Comparison of ENCODE assay signal across 2 cellular contexts in genomic region chr5:149526855-149527590, GRCh38.
TF ChIP-seq lines count a peak whose summit lies in the region.

No MANE protein-coding gene starts in this region.

TF ChIP-seq in liver, 16 proteins besides CTCF, POLR2A, EP300 and RAD21 (continued from another document):
- peak; percentile 33 for TF ChIP-seq MAX (IDR thresholded peaks at IDR 0.05)
- TF ChIP-seq NR2F2 (IDR thresholded peaks at IDR 0.05): peak; percentile 41
- peak; percentile 29 for TF ChIP-seq SP1 (IDR thresholded peaks at IDR 0.05)

TF ChIP-seq in HepG2, 621 proteins besides CTCF, POLR2A, EP300 and RAD21 (continued from another document):
- TF ChIP-seq ZNF18 (CRISPR knock-in tag; IDR thresholded peaks at IDR 0.05; ENCODE audit: insufficient replicate concordance): no peak
- TF ChIP-seq PITX1 (CRISPR knock-in tag; IDR thresholded peaks at IDR 0.05): no peak
- TF ChIP-seq PAX8 (CRISPR knock-in tag; IDR thresholded peaks at IDR 0.05; ENCODE audit: borderline replicate concordance): no peak
- no peak for TF ChIP-seq SNRNP70 (IDR thresholded peaks at IDR 0.05; ENCODE audit: low read depth, low read length)
- TF ChIP-seq ZNF569 (CRISPR knock-in tag; IDR thresholded peaks at IDR 0.05; ENCODE audit: borderline replicate concordance): no peak
- no peak for TF ChIP-seq ZNF839 (CRISPR knock-in tag; IDR thresholded peaks at IDR 0.05; ENCODE audit: borderline replicate concordance)
- no peak for TF ChIP-seq SATB2 (CRISPR knock-in tag; IDR thresholded peaks at IDR 0.05)
- TF ChIP-seq NFRKB (IDR thresholded peaks at IDR 0.05): no peak
- TF ChIP-seq ZNF562 (CRISPR knock-in tag; IDR thresholded peaks at IDR 0.05; ENCODE audit: borderline replicate concordance): no peak
TF ChIP-seq in HepG2: peak in this region for 0.
